ENCODE assay signal across 7 cellular contexts in genomic region chr1:59302871-59303270, GRCh38.
"Had no signal": no experiment of that assay in that cellular context is flagged by ENCODE, and none has a peak within 500 bp of the region (broad histone marks: within the 10 kb centered on the region; RNA-seq: fewer than 3 reads in every experiment).

No MANE protein-coding gene starts in this region.

- DNase-seq: IMR-90, KBM-7, KG1 had no signal

- FAIRE-seq: HepG2, HTR-8/SVneo, K562 had no signal

- H3K4me3 ChIP-seq: K562 had no signal

- H3K27ac ChIP-seq: HL-60 had no signal

- ATAC-seq: HepG2, K562 had no signal
